Comparison of ENCODE assay signal across 13 cellular contexts in genomic region chr22:25399649-25400151, GRCh38.
A peak's percentile ranks its signal among the peaks of the same experiment; 100 is the strongest.
DNase-seq lines count a peak whose midpoint lies in the region; ATAC-seq lines count a peak whose summit lies in the region.
"Had no signal": no experiment of that assay in that cellular context is flagged by ENCODE, and none has a peak within 500 bp of the region (broad histone marks: within the 10 kb centered on the region; RNA-seq: fewer than 3 reads in every experiment).

No MANE protein-coding gene starts in this region.

- H3K27ac ChIP-seq in BLaER1 = peak overlapping the region; percentile 37; the same call in 1 of the 2 replicates
- peak overlapping the region; percentile 74; the same call in 1 of the 2 replicates for H3K27ac ChIP-seq in SJCRH30
- no peak overlapping the region for H3K27ac ChIP-seq in neuronal stem cell (replicated peaks; ENCODE audit: low read length)

- H3K9ac ChIP-seq in BLaER1 (no peak overlapping the region), neuronal stem cell (ENCODE audit: low read depth, low read length, poor library complexity) (no peak overlapping the region)

- H2BK12ac ChIP-seq in neuronal stem cell (ENCODE audit: low read length) = no peak overlapping the region

- peak; percentile 4 for DNase-seq in HuH-7 (ENCODE audit: low spot score)
- DNase-seq in SJCRH30 = peak in 1 of 2 experiments; percentile 34
- DNase-seq in neuronal stem cell (ENCODE audit: low spot score) = no peak
- DNase-seq in T-helper 9 cell = no peak
- no peak for DNase-seq in activated T-cell treated with anti-CD3 and anti-CD28 coated beads, Interleukin-2, amount 50 U/mL, for 1 hour
- DNase-seq: HCEC 1CT, KG1, MG63, NCI-H1930, NCI-H524 treated with DMSO at 0.1 percent for 48 hours had no signal

- peaks cover 7% of the 10 kb centered on the region for H3K79me1 ChIP-seq in neuronal stem cell (ENCODE audit: low read depth, low read length)

- H3K4ac ChIP-seq in neuronal stem cell (ENCODE audit: low read length) = no peak overlapping the region

- H2BK120ac ChIP-seq in neuronal stem cell (ENCODE audit: low read depth, low read length) = no peak overlapping the region

- no peaks in the 10 kb centered on the region for H3K9me3 ChIP-seq in BLaER1
- H3K9me3 ChIP-seq in SJCRH30 (replicated peaks) = no peaks in the 10 kb centered on the region
- H3K9me3 ChIP-seq in neuronal stem cell (replicated peaks in 1 of 2; ENCODE audit: control insufficient read depth in 2 of 2, insufficient read depth in 1 of 2, low read depth in 1 of 2, low read length in 2 of 2) = peaks cover 0 to 2% of the 10 kb centered on the region in 2 donors
- H3K9me3 ChIP-seq: MG63 had no signal

- H3K4me3 ChIP-seq in BLaER1 (no peak overlapping the region), SJCRH30 (no peak overlapping the region), neuronal stem cell (ENCODE audit: low read length in 2 of 2) (no peak overlapping the region)
- H3K4me3 ChIP-seq: MG63 had no signal

- no peak overlapping the region for H2AFZ ChIP-seq in neuronal stem cell (ENCODE audit: low read length)

- no peak overlapping the region for H4K91ac ChIP-seq in neuronal stem cell (ENCODE audit: low read depth, low read length, poor library complexity)

- no peak for ATAC-seq in GM21528 (IDR thresholded peaks at IDR 0.05; ENCODE audit: low FRiP score, unreplicated experiment)
- ATAC-seq in HG02973 (IDR thresholded peaks at IDR 0.05; ENCODE audit: unreplicated experiment) = no peak

- peak overlapping the region; percentile 50 for H3K23ac ChIP-seq in neuronal stem cell (ENCODE audit: low read depth, low read length, poor library complexity)

- no CpG with 5 or more reads among the region's 12 CpGs for WGBS in neuronal stem cell (ENCODE audit: extremely low coverage in 2 of 2, insufficient read length in 2 of 2, insufficient replicate concordance in 1 of 2), 2 donors

- H2AK5ac ChIP-seq in neuronal stem cell (ENCODE audit: low read depth, low read length) = no peak overlapping the region

- H3K14ac ChIP-seq in neuronal stem cell (ENCODE audit: low read length) = no peak overlapping the region

- H2BK15ac ChIP-seq in neuronal stem cell (ENCODE audit: low read length) = no peak overlapping the region

- H4K20me1 ChIP-seq in BLaER1 = peaks cover 95% of the 10 kb centered on the region

- H3K4me2 ChIP-seq in BLaER1 (peak overlapping the region; percentile 98), neuronal stem cell (ENCODE audit: insufficient read depth, low read length, poor library complexity, severe bottlenecking) (no peak overlapping the region)

- H3K18ac ChIP-seq in neuronal stem cell (ENCODE audit: low read length) = peak overlapping the region; percentile 27

- no peak overlapping the region for H2BK5ac ChIP-seq in neuronal stem cell (ENCODE audit: low read length)

- H3K36me3 ChIP-seq in BLaER1 (peaks cover 16% of the 10 kb centered on the region), SJCRH30 (peaks cover 6% of the 10 kb centered on the region; the same call in 1 of the 2 replicates), neuronal stem cell (replicated peaks in 1 of 2; ENCODE audit: control insufficient read depth in 2 of 2, insufficient read depth in 2 of 2, low read length in 2 of 2) (no peaks in the 10 kb centered on the region)
- H3K36me3 ChIP-seq: MG63 had no signal

- no peak overlapping the region for H4K8ac ChIP-seq in neuronal stem cell (ENCODE audit: low read depth, low read length)

- H3K4me1 ChIP-seq in BLaER1 = peaks cover 84% of the 10 kb centered on the region
- H3K4me1 ChIP-seq in SJCRH30 = peaks cover 36% of the 10 kb centered on the region
- peaks cover 5 to 15% of the 10 kb centered on the region in 2 donors for H3K4me1 ChIP-seq in neuronal stem cell (ENCODE audit: control insufficient read depth in 2 of 2, insufficient read depth in 1 of 2, low read depth in 1 of 2, low read length in 2 of 2)

- H3K27me3 ChIP-seq in BLaER1 (no peaks in the 10 kb centered on the region), SJCRH30 (no peaks in the 10 kb centered on the region), neuronal stem cell (ENCODE audit: control insufficient read depth in 3 of 3, insufficient read depth in 3 of 3, low read depth in 1 of 3, low read length in 3 of 3) (no peaks in the 10 kb centered on the region)
- H3K27me3 ChIP-seq: MG63 had no signal
